In the genomic region with DNA sequence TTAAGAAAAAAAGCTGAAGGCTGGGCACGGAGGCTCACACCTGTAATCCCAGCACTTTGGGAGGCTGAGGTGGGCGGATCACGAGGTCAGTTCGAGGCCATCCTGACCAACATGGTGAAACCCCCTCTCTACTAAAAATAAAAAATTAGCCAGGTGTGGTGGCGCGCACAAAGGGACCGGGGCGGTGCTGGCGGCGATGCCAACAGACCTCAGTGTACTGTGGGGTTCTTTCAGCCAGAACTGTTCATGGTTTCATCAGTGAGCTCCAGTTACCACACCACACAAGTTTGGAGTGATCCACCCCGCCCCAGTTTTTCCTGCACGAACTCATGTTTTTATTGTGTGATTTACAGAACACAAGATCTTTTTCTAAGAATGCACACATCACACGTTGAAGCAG, we compare ENCODE assay signal across 1 cellular context.
TF ChIP-seq lines count a peak whose summit lies in the region.

No MANE protein-coding gene starts in this region.

TF ChIP-seq in HepG2, 621 proteins besides CTCF, POLR2A, EP300 and RAD21:
- TF ChIP-seq, protein P1, sequence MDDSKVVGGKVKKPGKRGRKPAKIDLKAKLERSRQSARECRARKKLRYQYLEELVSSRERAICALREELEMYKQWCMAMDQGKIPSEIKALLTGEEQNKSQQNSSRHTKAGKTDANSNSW (CRISPR knock-in tag; IDR thresholded peaks at IDR 0.05; ENCODE audit: borderline replicate concordance), result no peak
- TF ChIP-seq, protein P2, sequence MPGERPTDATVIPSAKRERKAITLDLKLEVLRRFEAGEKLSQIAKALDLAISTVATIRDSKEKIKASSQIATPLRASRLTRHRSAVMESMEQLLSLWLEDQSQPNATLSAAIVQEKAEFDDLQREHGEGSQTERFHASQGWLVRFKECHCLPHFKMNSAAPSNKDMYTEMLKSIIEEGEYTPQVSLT (CRISPR knock-in tag; IDR thresholded peaks at IDR 0.05; ENCODE audit: borderline replicate concordance, low read depth), result no peak
- TF ChIP-seq STAT5B (CRISPR knock-in tag; IDR thresholded peaks at IDR 0.05), result no peak
- TF ChIP-seq, protein P3, sequence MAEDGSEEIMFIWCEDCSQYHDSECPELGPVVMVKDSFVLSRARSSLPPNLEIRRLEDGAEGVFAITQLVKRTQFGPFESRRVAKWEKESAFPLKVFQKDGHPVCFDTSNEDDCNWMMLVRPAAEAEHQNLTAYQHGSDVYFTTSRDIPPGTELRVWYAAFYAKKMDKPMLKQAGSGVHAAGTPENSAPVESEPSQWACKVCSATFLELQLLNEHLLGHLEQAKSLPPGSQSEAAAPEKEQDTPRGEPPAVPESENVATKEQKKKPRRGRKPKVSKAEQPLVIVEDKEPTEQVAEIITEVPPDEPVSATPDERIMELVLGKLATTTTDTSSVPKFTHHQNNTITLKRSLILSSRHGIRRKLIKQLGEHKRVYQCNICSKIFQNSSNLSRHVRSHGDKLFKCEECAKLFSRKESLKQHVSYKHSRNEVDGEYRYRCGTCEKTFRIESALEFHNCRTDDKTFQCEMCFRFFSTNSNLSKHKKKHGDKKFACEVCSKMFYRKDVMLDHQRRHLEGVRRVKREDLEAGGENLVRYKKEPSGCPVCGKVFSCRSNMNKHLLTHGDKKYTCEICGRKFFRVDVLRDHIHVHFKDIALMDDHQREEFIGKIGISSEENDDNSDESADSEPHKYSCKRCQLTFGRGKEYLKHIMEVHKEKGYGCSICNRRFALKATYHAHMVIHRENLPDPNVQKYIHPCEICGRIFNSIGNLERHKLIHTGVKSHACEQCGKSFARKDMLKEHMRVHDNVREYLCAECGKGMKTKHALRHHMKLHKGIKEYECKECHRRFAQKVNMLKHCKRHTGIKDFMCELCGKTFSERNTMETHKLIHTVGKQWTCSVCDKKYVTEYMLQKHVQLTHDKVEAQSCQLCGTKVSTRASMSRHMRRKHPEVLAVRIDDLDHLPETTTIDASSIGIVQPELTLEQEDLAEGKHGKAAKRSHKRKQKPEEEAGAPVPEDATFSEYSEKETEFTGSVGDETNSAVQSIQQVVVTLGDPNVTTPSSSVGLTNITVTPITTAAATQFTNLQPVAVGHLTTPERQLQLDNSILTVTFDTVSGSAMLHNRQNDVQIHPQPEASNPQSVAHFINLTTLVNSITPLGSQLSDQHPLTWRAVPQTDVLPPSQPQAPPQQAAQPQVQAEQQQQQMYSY (CRISPR knock-in tag; IDR thresholded peaks at IDR 0.05), result no peak
- no peak for TF ChIP-seq ZNF564 (CRISPR knock-in tag; IDR thresholded peaks at IDR 0.05)
- no peak for TF ChIP-seq ZKSCAN1 (IDR thresholded peaks at IDR 0.05; ENCODE audit: low read length)
- TF ChIP-seq, protein P4, sequence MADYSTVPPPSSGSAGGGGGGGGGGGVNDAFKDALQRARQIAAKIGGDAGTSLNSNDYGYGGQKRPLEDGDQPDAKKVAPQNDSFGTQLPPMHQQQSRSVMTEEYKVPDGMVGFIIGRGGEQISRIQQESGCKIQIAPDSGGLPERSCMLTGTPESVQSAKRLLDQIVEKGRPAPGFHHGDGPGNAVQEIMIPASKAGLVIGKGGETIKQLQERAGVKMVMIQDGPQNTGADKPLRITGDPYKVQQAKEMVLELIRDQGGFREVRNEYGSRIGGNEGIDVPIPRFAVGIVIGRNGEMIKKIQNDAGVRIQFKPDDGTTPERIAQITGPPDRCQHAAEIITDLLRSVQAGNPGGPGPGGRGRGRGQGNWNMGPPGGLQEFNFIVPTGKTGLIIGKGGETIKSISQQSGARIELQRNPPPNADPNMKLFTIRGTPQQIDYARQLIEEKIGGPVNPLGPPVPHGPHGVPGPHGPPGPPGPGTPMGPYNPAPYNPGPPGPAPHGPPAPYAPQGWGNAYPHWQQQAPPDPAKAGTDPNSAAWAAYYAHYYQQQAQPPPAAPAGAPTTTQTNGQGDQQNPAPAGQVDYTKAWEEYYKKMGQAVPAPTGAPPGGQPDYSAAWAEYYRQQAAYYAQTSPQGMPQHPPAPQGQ (CRISPR knock-in tag; IDR thresholded peaks at IDR 0.05; ENCODE audit: borderline replicate concordance), result no peak
- TF ChIP-seq TBX2 (CRISPR knock-in tag; IDR thresholded peaks at IDR 0.05; ENCODE audit: borderline replicate concordance), result no peak
- TF ChIP-seq ZNF570 (CRISPR knock-in tag; IDR thresholded peaks at IDR 0.05; ENCODE audit: borderline replicate concordance), result no peak
- TF ChIP-seq ZNF577 (CRISPR knock-in tag; IDR thresholded peaks at IDR 0.05; ENCODE audit: borderline replicate concordance, low read depth), result no peak
- no peak for TF ChIP-seq MIER3 (CRISPR knock-in tag; IDR thresholded peaks at IDR 0.05; ENCODE audit: borderline replicate concordance)
